Comparison of ENCODE assay signal across 7 cellular contexts in the genomic region with DNA sequence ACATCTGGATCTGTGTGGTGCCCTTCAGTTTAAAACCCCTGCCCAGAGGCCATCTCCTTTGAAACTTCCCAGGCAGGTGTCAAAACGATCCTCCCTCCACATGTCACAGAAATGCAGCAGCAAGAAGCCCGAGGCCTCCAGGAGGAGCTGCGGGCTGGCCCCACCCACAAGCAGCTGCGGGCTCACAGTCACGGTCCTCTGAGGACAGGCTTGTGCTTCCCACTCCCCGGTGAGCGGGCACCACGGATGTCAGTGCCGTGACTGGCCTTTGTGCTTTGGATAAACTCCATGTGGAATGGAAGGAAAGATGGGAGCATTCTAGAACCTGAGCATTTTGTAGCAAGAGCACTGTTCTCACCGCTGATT.
DNase-seq lines count a peak whose midpoint lies in the region; ATAC-seq and TF ChIP-seq lines count a peak whose summit lies in the region.

No MANE protein-coding gene starts in this region.

- no peaks in the 10 kb centered on the region for H3K9me3 ChIP-seq in gastrocnemius medialis

- in situ Hi-C loops in gastrocnemius medialis (cut with MboI; ENCODE audit: low sequenced_read_pairs in 4 of 4), result no loop called here

- TF ChIP-seq CTCF in epithelial cell of esophagus (IDR thresholded peaks at IDR 0.05; ENCODE audit: insufficient read depth, low read depth, low read length, missing control alignments) (no peak), gastrocnemius medialis (IDR thresholded peaks at IDR 0.05 in 4 of 5, conservative IDR thresholded peaks at IDR 0.05 in 1 of 5) (peak in 1 of 5 experiments; percentile 11)

- intact Hi-C loops in gastrocnemius medialis (cut with DNase I; ENCODE audit: low total_unique reads), result loop anchor here (2.0 kb wide), 1 partner anchor 38 kb away; no protein-coding TSS in a partner anchor

- DNase-seq in NCI-H69 (lab: John Stamatoyannopoulos, UW) (peak; percentile 88), epithelial cell of esophagus (ENCODE audit: low read depth) (peak; percentile 59), gastrocnemius medialis (peak; percentile 47 to 85), H4 (ENCODE audit: low spot score) (no peak), SIG-M5 (lab: John Stamatoyannopoulos, UW) (no peak)

- peak; percentile 60 to 64 for TF ChIP-seq POLR2A in gastrocnemius medialis (IDR thresholded peaks at IDR 0.05)

- H3K4me3 ChIP-seq in epithelial cell of esophagus (ENCODE audit: low read length), result no peak overlapping the region
- peak overlapping the region; percentile 26 to 51 (median 44) for H3K4me3 ChIP-seq in gastrocnemius medialis

- H3K27me3 ChIP-seq in gastrocnemius medialis, result peaks cover 0 to 4% (median 0%) of the 10 kb centered on the region in 3 donors

- no peaks in the 10 kb centered on the region for H3K36me3 ChIP-seq in gastrocnemius medialis

- H3K4me1 ChIP-seq in gastrocnemius medialis, result peaks cover 11 to 16% of the 10 kb centered on the region in 2 donors

- H3K27ac ChIP-seq in gastrocnemius medialis, result peak overlapping the region; percentile 82 to 92 (median 86)

- ATAC-seq in GM18511 (IDR thresholded peaks at IDR 0.05; ENCODE audit: unreplicated experiment), result peak; percentile 34
- peak; percentile 63 to 78 for ATAC-seq in gastrocnemius medialis
- no peak for ATAC-seq in HG03521 (IDR thresholded peaks at IDR 0.05; ENCODE audit: unreplicated experiment)

Comparison
In these comparisons a context has a peak if more than half of its experiments do, and no peak if none do; other contexts are left out.
1. DNase-seq: peak in NCI-H69 (single experiment), epithelial cell of esophagus (single experiment) and gastrocnemius medialis (2 of 2); none in H4 (single experiment) and SIG-M5 (single experiment).